ENCODE assay signal across 8 cellular contexts in genomic region chr11:47426062-47426956, GRCh38. TPM values are rescaled to one million over a fixed set of nuclear protein-coding genes. Genes with fewer than 3 reads are reported as not detected.
DNase-seq lines count a peak whose midpoint lies in the region; ATAC-seq and FAIRE-seq lines count a peak whose summit lies in the region.

Gene PSMC3 (minus strand): TSS chr11:47426439. CDS start chr11:47426279, 160 bp downstream.

- H3K27ac ChIP-seq in mesenchymal stem cell (ENCODE audit: low read length, poor library complexity, severe bottlenecking), result peak within 1 kb of the TSS; percentile 92

- H3K36me3 ChIP-seq in mesenchymal stem cell (ENCODE audit: control insufficient read depth in 1 of 2, insufficient read depth in 2 of 2, low read depth in 1 of 2, low read length in 2 of 2), result peaks cover 36 to 37% of the 10 kb centered on the region in 2 experiments

- peak within 1 kb of the TSS in 1 of 2 experiments; percentile 39 for H3K14ac ChIP-seq in mesenchymal stem cell (ENCODE audit: low read length in 2 of 2)

- WGBS in mesenchymal stem cell, result 4% methylated on average over 60 of the region's 62 CpGs

- no peak within 1 kb of the TSS for H3K23ac ChIP-seq in mesenchymal stem cell (ENCODE audit: low read length in 2 of 2)

- H3K27me3 Mint-ChIP-seq in effector memory CD8-positive, alpha-beta T cell, result no peaks in the 10 kb centered on the region

- no peaks in the 10 kb centered on the region for H3K27me3 ChIP-seq in mesenchymal stem cell (ENCODE audit: control insufficient read depth in 1 of 2, insufficient read depth in 1 of 2, low read length in 2 of 2)

- DNase-seq in COLO829 (ENCODE audit: low spot score) (peak; percentile 96), HTR-8/SVneo (ENCODE audit: insufficient read length, low spot score) (peak; percentile 86), NOMO-1 treated with dmso at 0.1 percent for 144 hours (lab: John Stamatoyannopoulos, UW; ENCODE audit: unreplicated experiment) (peak; percentile 93), mesenchymal stem cell (peak; percentile 96)
- peak; percentile 98 to 99 (median 98) for DNase-seq in activated CD8-positive, alpha-beta memory T cell treated with anti-CD3 and anti-CD28 coated beads for 48 hours (ENCODE audit: low read depth in 2 of 3, low spot score in 2 of 3)
- DNase-seq in effector memory CD8-positive, alpha-beta T cell, result peak; percentile 96 to 98 (median 97)
- DNase-seq in stimulated activated CD8-positive, alpha-beta memory T cell treated with anti-CD3 and anti-CD28 coated beads, Interleukin-12 subunit alpha, Interleukin-12 subunit beta, amount 100 ng/mL, for 4 hours (ENCODE audit: low read depth), result peak; percentile 98

- H2BK120ac ChIP-seq in mesenchymal stem cell (ENCODE audit: low read depth, low read length), result peak within 1 kb of the TSS; percentile 89

- H3K9me3 ChIP-seq in mesenchymal stem cell (ENCODE audit: control insufficient read depth, low read length), result no peaks in the 10 kb centered on the region

- H3K4me2 ChIP-seq in mesenchymal stem cell (ENCODE audit: low read length, poor library complexity, severe bottlenecking), result peak within 1 kb of the TSS; percentile 96

- H3K9ac ChIP-seq in mesenchymal stem cell (ENCODE audit: low read length), result peak within 1 kb of the TSS; percentile 99

- peak within 1 kb of the TSS; percentile 97 for H2BK5ac ChIP-seq in mesenchymal stem cell (ENCODE audit: low read depth, low read length, poor library complexity, severe bottlenecking)

- H2AK5ac ChIP-seq in mesenchymal stem cell (ENCODE audit: low read length, severe bottlenecking), result peak within 1 kb of the TSS; percentile 50

- peak within 1 kb of the TSS; percentile 35 for H2BK15ac ChIP-seq in mesenchymal stem cell (ENCODE audit: low read depth, poor library complexity, severe bottlenecking)

- peak within 1 kb of the TSS; percentile 97 to 99 for H3K4me3 Mint-ChIP-seq in effector memory CD8-positive, alpha-beta T cell

- H3K79me1 ChIP-seq in mesenchymal stem cell (replicated peaks; ENCODE audit: low read length, poor library complexity, severe bottlenecking), result peaks cover 25% of the 10 kb centered on the region

- peaks cover 12% of the 10 kb centered on the region for H3K4me1 ChIP-seq in mesenchymal stem cell (ENCODE audit: control insufficient read depth, insufficient read depth, low read depth, low read length)

- peak within 1 kb of the TSS; percentile 98 to 99 for H3K27ac Mint-ChIP-seq in effector memory CD8-positive, alpha-beta T cell

- H3K18ac ChIP-seq in mesenchymal stem cell (ENCODE audit: low read depth in 1 of 2, low read length in 2 of 2), result peak within 1 kb of the TSS; percentile 52 to 92

- peak within 1 kb of the TSS; percentile 92 to 95 for H3K4me3 ChIP-seq in mesenchymal stem cell (ENCODE audit: insufficient read depth in 1 of 2, low read depth in 1 of 2, low read length in 2 of 2)

- H2AFZ ChIP-seq in mesenchymal stem cell (ENCODE audit: low read depth, low read length), result peak within 1 kb of the TSS; percentile 75

- peak within 1 kb of the TSS; percentile 78 for H4K8ac ChIP-seq in mesenchymal stem cell (ENCODE audit: low read length)

- peaks cover 23 to 25% of the 10 kb centered on the region in 2 donors for H3K4me1 Mint-ChIP-seq in effector memory CD8-positive, alpha-beta T cell (ENCODE audit: low read depth in 2 of 2)

- H4K91ac ChIP-seq in mesenchymal stem cell (ENCODE audit: low read length), result peak within 1 kb of the TSS; percentile 77

- H3K36me3 Mint-ChIP-seq in effector memory CD8-positive, alpha-beta T cell (ENCODE audit: insufficient read depth), result peaks cover 44% of the 10 kb centered on the region

- no peaks in the 10 kb centered on the region for H3K9me3 Mint-ChIP-seq in effector memory CD8-positive, alpha-beta T cell

- H2BK12ac ChIP-seq in mesenchymal stem cell (ENCODE audit: low read length in 2 of 2), result peak within 1 kb of the TSS in 1 of 2 experiments; percentile 18

- ATAC-seq in GM21367 (IDR thresholded peaks at IDR 0.05; ENCODE audit: unreplicated experiment), result peak; percentile 84
- peak; percentile 95 for ATAC-seq in effector memory CD8-positive, alpha-beta T cell (replicated peaks)

- peak within 1 kb of the TSS in 1 of 2 experiments; percentile 81 for H3K4ac ChIP-seq in mesenchymal stem cell (ENCODE audit: low read depth in 1 of 2, low read length in 2 of 2)

- FAIRE-seq in HTR-8/SVneo (lab: Jason Lieb, UNC), result peak; percentile 85

RNA-seq across cellular contexts. Expression of gene PSMC3, which starts in this region (rescaled TPM):
- polyA plus RNA-seq in mesenchymal stem cell (2013, experiment 1 of 2), result 95.6 TPM
- 95.8 TPM for polyA plus RNA-seq in mesenchymal stem cell (2013, experiment 2 of 2)

Comparison
In these comparisons a context has a peak if more than half of its experiments do, and no peak if none do; other contexts are left out.
1. Peak in every context shown above with its lines: DNase-seq, ATAC-seq, H3K4me3 ChIP-seq and H3K27ac ChIP-seq.